ENCODE assay signal across 1 cellular context in genomic region chr12:47110706-47111391, GRCh38.
TF ChIP-seq lines count a peak whose summit lies in the region.

No MANE protein-coding gene starts in this region.

TF ChIP-seq in A549, 52 proteins besides CTCF, POLR2A, EP300 and RAD21 (continued from another document):
- TF ChIP-seq NR3C1 (IDR thresholded peaks at IDR 0.05) = no peak
- no peak for TF ChIP-seq HOXB13 (CRISPR knock-in tag; IDR thresholded peaks at IDR 0.05; ENCODE audit: low read depth)
- no peak for TF ChIP-seq NFE2L2 (conservative IDR thresholded peaks at IDR 0.05; ENCODE audit: low read length)
- TF ChIP-seq MAX (IDR thresholded peaks at IDR 0.05) = no peak
- no peak for TF ChIP-seq HOXB5 (CRISPR knock-in tag; IDR thresholded peaks at IDR 0.05)
- TF ChIP-seq E2F6 (IDR thresholded peaks at IDR 0.05; ENCODE audit: borderline replicate concordance, low read depth) = no peak
- no peak for TF ChIP-seq FOSL2 (IDR thresholded peaks at IDR 0.05)
- no peak for TF ChIP-seq FOSL2 (CRISPR knock-in tag; IDR thresholded peaks at IDR 0.05)
- no peak for TF ChIP-seq CBX2 (IDR thresholded peaks at IDR 0.05; ENCODE audit: borderline replicate concordance, low read depth)
- no peak for TF ChIP-seq BHLHE40 (IDR thresholded peaks at IDR 0.05; ENCODE audit: low read depth, low read length)
